Comparison of ENCODE assay signal across 12 cellular contexts in genomic region chr14:99821519-99822165, GRCh38. TPM values are rescaled to one million over a fixed set of nuclear protein-coding genes. Genes with fewer than 3 reads are reported as not detected.
DNase-seq lines count a peak whose midpoint lies in the region; ATAC-seq and TF ChIP-seq lines count a peak whose summit lies in the region.
"Had no signal": no experiment of that assay in that cellular context is flagged by ENCODE, and none has a peak within 500 bp of the region (broad histone marks: within the 10 kb centered on the region; RNA-seq: fewer than 3 reads in every experiment).

No MANE protein-coding gene starts in this region.

- no peaks in the 10 kb centered on the region for H3K4me1 ChIP-seq in mammary epithelial cell (ENCODE audit: insufficient read depth, low read length)

- no peak overlapping the region for H3K4me3 ChIP-seq in mammary epithelial cell (replicated peaks in 1 of 3; ENCODE audit: insufficient read depth in 1 of 3, low read depth in 2 of 3, low read length in 3 of 3)
- H3K4me3 ChIP-seq: skin epidermis had no signal

- H3K79me2 ChIP-seq in mammary epithelial cell (ENCODE audit: insufficient read depth, low read length) = no peaks in the 10 kb centered on the region

- no peak overlapping the region for H3K27ac Mint-ChIP-seq in stimulated activated naive B cell treated with anti-CD40 and anti-IgM and Interleukin-4, amounts not matched to agents 10 μg/mL and 1 μg/mL and 100 μg/mL, for 72 hours
- H3K27ac Mint-ChIP-seq: activated CD8-positive, alpha-beta memory T cell treated with anti-CD3 and anti-CD28 coated beads, Interleukin-2, amount 10 ng/mL, durations not matched to agents 7 days and 5 days had no signal

- DNase-seq in DMS153 (lab: John Stamatoyannopoulos, UW) (peak; percentile 44), DMS153 treated with DMSO at 0.1 percent for 48 hours (lab: John Stamatoyannopoulos, UW; ENCODE audit: unreplicated experiment) (no peak), NCI-H2107 treated with DMSO at 0.1 percent for 48 hours (lab: John Stamatoyannopoulos, UW; ENCODE audit: unreplicated experiment) (peak; percentile 94), mammary epithelial cell (peak; percentile 80), sciatic nerve (ENCODE audit: low spot score) (no peak), amniotic stem cell (lab: John Stamatoyannopoulos, UW) (no peak), inferior parietal cortex (ENCODE audit: extremely low spot score) (no peak)
- no peak for DNase-seq in stimulated activated naive B cell treated with anti-CD40 and anti-IgM and Interleukin-4, amounts not matched to agents 10 μg/mL and 1 μg/mL and 100 μg/mL, for 72 hours
- DNase-seq: 8988T; activated CD8-positive, alpha-beta memory T cell treated with anti-CD3 and anti-CD28 coated beads, Interleukin-2, amount 10 ng/mL, durations not matched to agents 7 days and 5 days; Karpas-422 had no signal

- in situ Hi-C loops in mammary epithelial cell (cut with MboI; ENCODE audit: low sequenced_read_pairs in 2 of 2) = no loop called here

- no peak for TF ChIP-seq CTCF in mammary epithelial cell (conservative IDR thresholded peaks at IDR 0.05 in 1 of 2, IDR thresholded peaks at IDR 0.05 in 1 of 2; ENCODE audit: extremely low read depth in 1 of 2, insufficient read depth in 1 of 2, low read depth in 1 of 2, low read length in 2 of 2)

- no peak overlapping the region for H3K4me3 Mint-ChIP-seq in stimulated activated naive B cell treated with anti-CD40 and anti-IgM and Interleukin-4, amounts not matched to agents 10 μg/mL and 1 μg/mL and 100 μg/mL, for 72 hours
- H3K4me3 Mint-ChIP-seq: activated CD8-positive, alpha-beta memory T cell treated with anti-CD3 and anti-CD28 coated beads, Interleukin-2, amount 10 ng/mL, durations not matched to agents 7 days and 5 days had no signal

- intact Hi-C loops in mammary epithelial cell (cut with micrococcal nuclease) (no loop called here), sciatic nerve (cut with DNase I) (no loop called here)

- no peak overlapping the region for H3K9ac ChIP-seq in mammary epithelial cell (ENCODE audit: insufficient read depth, low read length)

- peaks cover 1% of the 10 kb centered on the region for H4K20me1 ChIP-seq in mammary epithelial cell (ENCODE audit: insufficient read depth, low read length)

- H3K9me3 ChIP-seq in mammary epithelial cell (replicated peaks; ENCODE audit: insufficient read depth, low read length) = no peaks in the 10 kb centered on the region

- peaks cover 15% of the 10 kb centered on the region for H3K27me3 ChIP-seq in mammary epithelial cell (ENCODE audit: insufficient read depth, low read length)

- peaks cover 0 to 2% of the 10 kb centered on the region in 2 donors for H3K9me3 Mint-ChIP-seq in stimulated activated naive B cell treated with anti-CD40 and anti-IgM and Interleukin-4, amounts not matched to agents 10 μg/mL and 1 μg/mL and 100 μg/mL, for 72 hours

- H3K36me3 Mint-ChIP-seq in stimulated activated naive B cell treated with anti-CD40 and anti-IgM and Interleukin-4, amounts not matched to agents 10 μg/mL and 1 μg/mL and 100 μg/mL, for 72 hours = no peaks in the 10 kb centered on the region
- H3K36me3 Mint-ChIP-seq: activated CD8-positive, alpha-beta memory T cell treated with anti-CD3 and anti-CD28 coated beads, Interleukin-2, amount 10 ng/mL, durations not matched to agents 7 days and 5 days had no signal

- BruUV-seq in mammary epithelial cell (replicated peaks; lab: Mats Ljungman, UMichigan) = no TSS peak

- dilution Hi-C loops in mammary epithelial cell (cut with HindIII; ENCODE audit: low sequenced_read_pairs) = loop anchor here (5.0 kb wide), 3 partner anchors 44 to 99 kb away; no protein-coding TSS in a partner anchor

- no peak overlapping the region for H3K27ac ChIP-seq in mammary epithelial cell (ENCODE audit: insufficient read depth, low read depth, low read length)

- H3K4me1 Mint-ChIP-seq in stimulated activated naive B cell treated with anti-CD40 and anti-IgM and Interleukin-4, amounts not matched to agents 10 μg/mL and 1 μg/mL and 100 μg/mL, for 72 hours = peaks cover 0 to 7% of the 10 kb centered on the region in 2 donors

- no peak overlapping the region for H2AFZ ChIP-seq in mammary epithelial cell (ENCODE audit: low read depth, low read length)

- no peak overlapping the region for H3K4me2 ChIP-seq in mammary epithelial cell (ENCODE audit: insufficient read depth, low read depth, low read length)

- H3K36me3 ChIP-seq in mammary epithelial cell (ENCODE audit: insufficient read depth, low read length) = no peaks in the 10 kb centered on the region

- CTCF ChIA-PET in mammary epithelial cell (lab: Charles Lee; ENCODE audit: low non-redundant PET) = no interaction called here

- peak; percentile 46 for ATAC-seq in sciatic nerve
- no peak for ATAC-seq in stimulated activated naive B cell treated with anti-CD40 and anti-IgM and Interleukin-4, amounts not matched to agents 10 μg/mL and 1 μg/mL and 100 μg/mL, for 72 hours (replicated peaks)
- ATAC-seq: activated CD8-positive, alpha-beta memory T cell treated with anti-CD3 and anti-CD28 coated beads, Interleukin-2, amount 10 ng/mL, durations not matched to agents 7 days and 5 days had no signal

- 52% methylated on average over 7 of the region's 7 CpGs for WGBS in mammary epithelial cell (ENCODE audit: low coverage, missing lambda C conversion rate)

- H3K27me3 Mint-ChIP-seq in stimulated activated naive B cell treated with anti-CD40 and anti-IgM and Interleukin-4, amounts not matched to agents 10 μg/mL and 1 μg/mL and 100 μg/mL, for 72 hours = peaks cover 43 to 61% of the 10 kb centered on the region in 2 donors

RNA-seq across cellular contexts. Expression of gene EML1, which starts 28.4 kb away (rescaled TPM):
- 1 to 10 TPM; 2.8 to 4.2 TPM for total RNA-seq in mammary epithelial cell
- 0.42 TPM for polyA plus RNA-seq in mammary epithelial cell
- 46.5 TPM for polyA minus RNA-seq in mammary epithelial cell
- 59.0 TPM for total RNA-seq in sciatic nerve
- total RNA-seq: activated CD8-positive, alpha-beta memory T cell treated with anti-CD3 and anti-CD28 coated beads, Interleukin-2, amount 10 ng/mL, durations not matched to agents 7 days and 5 days had no signal

Comparison
In these comparisons a context has a peak if more than half of its experiments do, and no peak if none do; other contexts are left out.
1. DNase-seq: peak in DMS153 (single experiment), NCI-H2107 treated with DMSO at 0.1 percent for 48 hours (single experiment) and mammary epithelial cell (single experiment); none in DMS153 treated with DMSO at 0.1 percent for 48 hours (single experiment), sciatic nerve (single experiment), amniotic stem cell (single experiment), stimulated activated naive B cell treated with anti-CD40 and anti-IgM and Interleukin-4, amounts not matched to agents 10 μg/mL and 1 μg/mL and 100 μg/mL, for 72 hours (single experiment) and inferior parietal cortex (single experiment).
2. RNA of gene EML1, which starts 28.4 kb away (total RNA-seq): 59.0 TPM in sciatic nerve (single experiment); 2.8 to 4.2 TPM in mammary epithelial cell; every median in the first group is over 10 times any median in the second.